ENCODE assay signal across 28 cellular contexts in genomic region chr6:142681099-142681498, GRCh38.
"Had no signal": no experiment of that assay in that cellular context is flagged by ENCODE, and none has a peak within 500 bp of the region (broad histone marks: within the 10 kb centered on the region; RNA-seq: fewer than 3 reads in every experiment).

No MANE protein-coding gene starts in this region.

- H3K27me3 ChIP-seq: adrenal gland, breast epithelium, dorsolateral prefrontal cortex had no signal

- H3K9me3 ChIP-seq: adrenal gland, breast epithelium had no signal

- H3K27me3 Mint-ChIP-seq: activated CD4-positive, alpha-beta T cell treated with anti-CD3 and anti-CD28 coated beads for 36 hours; activated naive CD4-positive, alpha-beta T cell treated with anti-CD3 and anti-CD28 coated beads, Interleukin-2, amount 50 U/mL, for 24 hours; activated naive CD8-positive, alpha-beta T cell treated with anti-CD3 and anti-CD28 coated beads for 36 hours; activated T-cell treated with anti-CD3 and anti-CD28 coated beads, Interleukin-2, amount 50 U/mL, for 24 hours had no signal

- H3K4me3 ChIP-seq: adrenal gland, breast epithelium, coronary artery, dorsolateral prefrontal cortex had no signal

- H3K4me1 Mint-ChIP-seq: brain, endodermal cell had no signal

- H3K9me3 Mint-ChIP-seq: activated CD4-positive, alpha-beta memory T cell treated with anti-CD3 and anti-CD28 coated beads, Interleukin-2, amount 10 ng/mL, durations not matched to agents 7 days and 5 days; activated naive CD4-positive, alpha-beta T cell treated with anti-CD3 and anti-CD28 coated beads, Interleukin-2, amount 50 U/mL, for 24 hours; activated naive CD8-positive, alpha-beta T cell treated with anti-CD3 and anti-CD28 coated beads, Interleukin-2, amount 50 U/mL, for 24 hours; activated T-cell treated with anti-CD3 and anti-CD28 coated beads, Interleukin-2, amount 50 U/mL, for 24 hours; brain; central memory CD8-positive, alpha-beta T cell; dendritic cell treated with granulocyte-macrophage colony-stimulating factor and Interleukin-4, amounts not matched to agents 40 ng/mL and 50 ng/mL, for 4 days; endodermal cell had no signal

- DNase-seq: activated CD4-positive, alpha-beta memory T cell treated with anti-CD3 and anti-CD28 coated beads, Interleukin-2, amount 10 ng/mL, durations not matched to agents 7 days and 5 days; activated CD4-positive, alpha-beta T cell treated with anti-CD3 and anti-CD28 coated beads for 36 hours; activated CD4-positive, alpha-beta T cell treated with anti-CD3 and anti-CD28 coated beads, Interleukin-2, amount 10 ng/mL, durations not matched to agents 24 days and 14 days; activated CD4-positive, CD25-positive, alpha-beta regulatory T cell; activated CD4-positive, CD25-positive, alpha-beta regulatory T cell treated with anti-CD3 and anti-CD28 coated beads, Interleukin-2, amount 50 U/mL, for 72 hours; activated CD8-positive, alpha-beta memory T cell treated with anti-CD3 and anti-CD28 coated beads, Interleukin-2, amount 50 U/mL, for 48 hours; activated gamma-delta T cell; activated naive CD8-positive, alpha-beta T cell treated with anti-CD3 and anti-CD28 coated beads for 36 hours; activated naive CD8-positive, alpha-beta T cell treated with anti-CD3 and anti-CD28 coated beads, Interleukin-2, amount 50 U/mL, for 24 hours; activated T-cell treated with anti-CD3 and anti-CD28 coated beads for 4 hours; activated T-cell treated with anti-CD3 and anti-CD28 coated beads, Interleukin-2, amount 50 U/mL, for 24 hours; activated T-cell treated with anti-CD3 and anti-CD28 coated beads, Interleukin-2, amount 50 U/mL, for 72 hours; adrenal gland; amygdala; aorta; dorsolateral prefrontal cortex; effector memory CD4-positive, alpha-beta T cell; endodermal cell; foreskin fibroblast; head of caudate nucleus; T-helper 2 cell had no signal

- FAIRE-seq: frontal cortex had no signal

- H3K36me3 ChIP-seq: adrenal gland, breast epithelium had no signal

- H3K27ac Mint-ChIP-seq: activated CD4-positive, alpha-beta memory T cell treated with anti-CD3 and anti-CD28 coated beads, Interleukin-2, amount 10 ng/mL, durations not matched to agents 7 days and 5 days; activated CD4-positive, alpha-beta T cell treated with anti-CD3 and anti-CD28 coated beads for 36 hours; activated CD4-positive, alpha-beta T cell treated with anti-CD3 and anti-CD28 coated beads, Interleukin-2, amount 10 ng/mL, durations not matched to agents 24 days and 14 days; activated naive CD4-positive, alpha-beta T cell treated with anti-CD3 and anti-CD28 coated beads, Interleukin-2, amount 50 U/mL, for 24 hours; activated naive CD8-positive, alpha-beta T cell treated with anti-CD3 and anti-CD28 coated beads for 36 hours; activated naive CD8-positive, alpha-beta T cell treated with anti-CD3 and anti-CD28 coated beads, Interleukin-2, amount 50 U/mL, for 24 hours; activated T-cell treated with anti-CD3 and anti-CD28 coated beads, Interleukin-2, amount 50 U/mL, for 24 hours; activated T-cell treated with anti-CD3 and anti-CD28 coated beads, Interleukin-2, amount 50 U/mL, for 72 hours; dendritic cell treated with granulocyte-macrophage colony-stimulating factor and Interleukin-4, amounts not matched to agents 40 ng/mL and 50 ng/mL, for 4 days; endodermal cell had no signal

- H3K4me1 ChIP-seq: adrenal gland, breast epithelium had no signal

- H3K4me3 Mint-ChIP-seq: activated CD4-positive, alpha-beta memory T cell treated with anti-CD3 and anti-CD28 coated beads, Interleukin-2, amount 10 ng/mL, durations not matched to agents 7 days and 5 days; activated CD4-positive, alpha-beta T cell treated with anti-CD3 and anti-CD28 coated beads for 36 hours; activated CD4-positive, alpha-beta T cell treated with anti-CD3 and anti-CD28 coated beads, Interleukin-2, amount 10 ng/mL, durations not matched to agents 24 days and 14 days; activated naive CD4-positive, alpha-beta T cell treated with anti-CD3 and anti-CD28 coated beads, Interleukin-2, amount 50 U/mL, for 24 hours; activated naive CD8-positive, alpha-beta T cell treated with anti-CD3 and anti-CD28 coated beads for 36 hours; activated naive CD8-positive, alpha-beta T cell treated with anti-CD3 and anti-CD28 coated beads, Interleukin-2, amount 50 U/mL, for 24 hours; activated T-cell treated with anti-CD3 and anti-CD28 coated beads, Interleukin-2, amount 50 U/mL, for 24 hours; brain; central memory CD8-positive, alpha-beta T cell; dendritic cell treated with granulocyte-macrophage colony-stimulating factor and Interleukin-4, amounts not matched to agents 40 ng/mL and 50 ng/mL, for 4 days; endodermal cell had no signal

- H3K36me3 Mint-ChIP-seq: activated naive CD4-positive, alpha-beta T cell treated with anti-CD3 and anti-CD28 coated beads, Interleukin-2, amount 50 U/mL, for 24 hours; brain had no signal

- H3K27ac ChIP-seq: adrenal gland, breast epithelium, coronary artery had no signal
